In genomic region chr21:46663754-46664153, GRCh38 we compare ENCODE assay signal across 23 cellular contexts. TPM values are rescaled to one million over a fixed set of nuclear protein-coding genes. Genes with fewer than 3 reads are reported as not detected.
"Had no signal": no experiment of that assay in that cellular context is flagged by ENCODE, and none has a peak within 500 bp of the region (broad histone marks: within the 10 kb centered on the region; RNA-seq: fewer than 3 reads in every experiment).

No MANE protein-coding gene starts in this region.

- H3K27ac Mint-ChIP-seq: activated CD4-positive, alpha-beta T cell treated with anti-CD3 and anti-CD28 coated beads for 36 hours; activated CD8-positive, alpha-beta T cell treated with anti-CD3 and anti-CD28 coated beads, Interleukin-2, amount 10 ng/mL, durations not matched to agents 7 days and 5 days had no signal

- ATAC-seq: activated CD4-positive, alpha-beta T cell treated with anti-CD3 and anti-CD28 coated beads for 36 hours; activated CD8-positive, alpha-beta T cell treated with anti-CD3 and anti-CD28 coated beads, Interleukin-2, amount 10 ng/mL, durations not matched to agents 7 days and 5 days had no signal

- H3K27me3 Mint-ChIP-seq: activated CD4-positive, alpha-beta T cell treated with anti-CD3 and anti-CD28 coated beads for 36 hours had no signal

- H3K9me3 ChIP-seq: MG63, Peyer's patch had no signal

- H3K9me3 Mint-ChIP-seq: brain had no signal

- H3K4me3 Mint-ChIP-seq: activated CD4-positive, alpha-beta T cell treated with anti-CD3 and anti-CD28 coated beads for 36 hours; activated CD8-positive, alpha-beta T cell treated with anti-CD3 and anti-CD28 coated beads, Interleukin-2, amount 10 ng/mL, durations not matched to agents 7 days and 5 days; brain had no signal

- H3K4me3 ChIP-seq: MG63, Peyer's patch had no signal

- H3K27ac ChIP-seq: KMS-11, Peyer's patch, VCaP had no signal

- H3K9ac ChIP-seq: KMS-11 had no signal

- DNase-seq: activated CD4-positive, alpha-beta T cell treated with anti-CD3 and anti-CD28 coated beads for 36 hours; activated CD4-positive, CD25-positive, alpha-beta regulatory T cell; activated CD8-positive, alpha-beta memory T cell treated with anti-CD3 and anti-CD28 coated beads, Interleukin-2, amount 50 U/mL, for 48 hours; activated CD8-positive, alpha-beta T cell treated with anti-CD3 and anti-CD28 coated beads, Interleukin-2, amount 10 ng/mL, durations not matched to agents 7 days and 5 days; activated naive CD4-positive, alpha-beta T cell treated with anti-CD3 and anti-CD28 coated beads, Interleukin-2, amount 50 U/mL, for 16 hours; activated T-cell treated with anti-CD3 and anti-CD28 coated beads, Interleukin-2, amount 50 U/mL, for 1 hour; amygdala; cerebellar nuclear complex; MG63; MV-4-11; NCI-H1092 treated with DMSO at 0.1 percent for 48 hours; NCI-H1417 treated with DMSO at 0.1 percent for 48 hours; NCI-H1694 treated with DMSO at 0.1 percent for 48 hours; NCI-H2029 treated with DMSO at 0.1 percent for 48 hours; NCI-H446; NCI-H524; Peyer's patch; SIG-M5; T-helper 1 cell had no signal

RNA-seq across cellular contexts. Expression of gene S100B, which starts 58.9 kb away (rescaled TPM):
- total RNA-seq: activated CD4-positive, alpha-beta T cell treated with anti-CD3 and anti-CD28 coated beads for 36 hours; T-helper 2 cell treated with Interferon-gamma antibody and Interleukin-4, amounts not matched to agents 100 ng/mL and 5 ng/mL, for 36 hours had no signal
